Comparison of ENCODE assay signal across 12 cellular contexts in genomic region chr9:71858812-71859211, GRCh38. TPM values are rescaled to one million over a fixed set of nuclear protein-coding genes. Genes with fewer than 3 reads are reported as not detected.
A peak's percentile ranks its signal among the peaks of the same experiment; 100 is the strongest.
DNase-seq lines count a peak whose midpoint lies in the region; ATAC-seq, FAIRE-seq and TF ChIP-seq lines count a peak whose summit lies in the region.
"Had no signal": no experiment of that assay in that cellular context is flagged by ENCODE, and none has a peak within 500 bp of the region (broad histone marks: within the 10 kb centered on the region; RNA-seq: fewer than 3 reads in every experiment).

No MANE protein-coding gene starts in this region.

- TF ChIP-seq POLR2A in GM12891 (IDR thresholded peaks at IDR 0.05; ENCODE audit: low read depth, low read length) (no peak), stomach (IDR thresholded peaks at IDR 0.05) (no peak)

- no peak for TF ChIP-seq EP300 in stomach (IDR thresholded peaks at IDR 0.05)

- peaks cover 0 to 4% (median 0%) of the 10 kb centered on the region in 4 donors for H3K4me1 ChIP-seq in stomach

- H3K4me3 Mint-ChIP-seq in activated naive CD8-positive, alpha-beta T cell treated with anti-CD3 and anti-CD28 coated beads, Interleukin-2, amount 50 U/mL, for 24 hours, result no peak overlapping the region
- H3K4me3 Mint-ChIP-seq: CD4-positive, CD25-positive, alpha-beta regulatory T cell had no signal

- H3K4me3 ChIP-seq in stomach, result no peak overlapping the region

- H3K4me1 Mint-ChIP-seq in activated naive CD8-positive, alpha-beta T cell treated with anti-CD3 and anti-CD28 coated beads, Interleukin-2, amount 50 U/mL, for 24 hours, result peaks cover 38% of the 10 kb centered on the region

- H3K27me3 ChIP-seq in stomach, result no peaks in the 10 kb centered on the region

- H3K9me3 ChIP-seq in stomach, result peaks cover 3 to 25% (median 15%) of the 10 kb centered on the region in 4 donors

- TF ChIP-seq CTCF in stomach (IDR thresholded peaks at IDR 0.05), result no peak

- H3K36me3 Mint-ChIP-seq in activated naive CD8-positive, alpha-beta T cell treated with anti-CD3 and anti-CD28 coated beads, Interleukin-2, amount 50 U/mL, for 24 hours (ENCODE audit: low read depth), result peaks cover 39% of the 10 kb centered on the region

- FAIRE-seq in GM12891 (lab: Jason Lieb, UNC), result peak; percentile 31
- FAIRE-seq: urothelium cell line had no signal

- peak; percentile 81 for ATAC-seq in GM19463 (IDR thresholded peaks at IDR 0.05; ENCODE audit: unreplicated experiment)
- peak; percentile 75 for ATAC-seq in HG03139 (IDR thresholded peaks at IDR 0.05; ENCODE audit: unreplicated experiment)
- peak; percentile 92 for ATAC-seq in activated naive CD8-positive, alpha-beta T cell treated with anti-CD3 and anti-CD28 coated beads, Interleukin-2, amount 50 U/mL, for 24 hours

- H3K27ac Mint-ChIP-seq in activated naive CD8-positive, alpha-beta T cell treated with anti-CD3 and anti-CD28 coated beads, Interleukin-2, amount 50 U/mL, for 24 hours, result peak overlapping the region; percentile 44

- H3K27ac ChIP-seq in stomach, result no peak overlapping the region

- intact Hi-C loops in stomach (cut with DNase I; ENCODE audit: low total_unique reads), result no loop called here

- no peaks in the 10 kb centered on the region for H3K27me3 Mint-ChIP-seq in activated naive CD8-positive, alpha-beta T cell treated with anti-CD3 and anti-CD28 coated beads, Interleukin-2, amount 50 U/mL, for 24 hours
- H3K27me3 Mint-ChIP-seq: CD4-positive, CD25-positive, alpha-beta regulatory T cell had no signal

- no peak for DNase-seq in GM12891 (ENCODE audit: insufficient read length, low spot score)
- no peak for DNase-seq in activated naive CD8-positive, alpha-beta T cell treated with anti-CD3 and anti-CD28 coated beads, Interleukin-2, amount 50 U/mL, for 24 hours
- no peak for DNase-seq in NCI-H510A treated with DMSO at 0.1 percent for 48 hours (lab: John Stamatoyannopoulos, UW)
- no peak for DNase-seq in SIG-M5 (lab: John Stamatoyannopoulos, UW)
- DNase-seq in stimulated activated CD4-positive, alpha-beta T cell treated with anti-CD3 and anti-CD28 coated beads, Interleukin-4, amount 100 ng/mL, for 1 hour, result no peak
- DNase-seq in stomach, result no peak
- DNase-seq: anterior cingulate cortex, NCI-H187 treated with DMSO at 0.1 percent for 48 hours had no signal

- peaks cover 0 to 11% (median 5%) of the 10 kb centered on the region in 4 donors for H3K36me3 ChIP-seq in stomach

- peaks cover 27% of the 10 kb centered on the region for H3K9me3 Mint-ChIP-seq in activated naive CD8-positive, alpha-beta T cell treated with anti-CD3 and anti-CD28 coated beads, Interleukin-2, amount 50 U/mL, for 24 hours

TF ChIP-seq in GM12891, 5 proteins besides CTCF, POLR2A, EP300 and RAD21:
- TF ChIP-seq POU2F2 (IDR thresholded peaks at IDR 0.05; ENCODE audit: low read depth, low read length) (no peak), SPI1 (IDR thresholded peaks at IDR 0.05; ENCODE audit: low read depth, low read length) (no peak), POLR2AphosphoS5 (IDR thresholded peaks at IDR 0.05; ENCODE audit: low read depth, low read length) (no peak), PAX5 (IDR thresholded peaks at IDR 0.05; ENCODE audit: insufficient read depth, low read length, severe bottlenecking) (no peak), TAF1 (IDR thresholded peaks at IDR 0.05; ENCODE audit: low read depth, low read length) (no peak)

RNA-seq across cellular contexts. Expression of gene ABHD17B, which starts 52.2 kb away (rescaled TPM):
- polyA plus RNA-seq in GM12891 (2012; ENCODE audit: low read depth, missing spikeins), result 7.0 TPM
- total RNA-seq in stomach, result 10 to 100 TPM; 11.1 to 57.5 (median 12.1) TPM
- 10 to 100 TPM in 1 of 3 donors, 1 to 10 TPM in 2; 4.0 to 10.4 (median 6.6) TPM for polyA plus RNA-seq in stomach

RNA-seq across cellular contexts. Expression of gene C9orf85, which starts 52.6 kb away (rescaled TPM):
- polyA plus RNA-seq in GM12891 (2012; ENCODE audit: low read depth, missing spikeins), result 8.4 TPM
- total RNA-seq in stomach, result 10 to 100 TPM in 2 of 5 donors, 1 to 10 TPM in 3; 2.2 to 68.3 (median 9.4) TPM
- polyA plus RNA-seq in stomach, result 10 to 100 TPM in 1 of 3 donors, 1 to 10 TPM in 2; 7.0 to 12.5 (median 7.5) TPM
